Comparison of ENCODE assay signal across 23 cellular contexts in genomic region chr13:70585109-70585508, GRCh38.
"Had no signal": no experiment of that assay in that cellular context is flagged by ENCODE, and none has a peak within 500 bp of the region (broad histone marks: within the 10 kb centered on the region; RNA-seq: fewer than 3 reads in every experiment).

No MANE protein-coding gene starts in this region.

- ATAC-seq: left colon; naive thymus-derived CD4-positive, alpha-beta T cell; psoas muscle; sciatic nerve; stimulated activated naive B cell treated with anti-CD40 and anti-IgM and Interleukin-4, amounts not matched to agents 10 μg/mL and 1 μg/mL and 100 μg/mL, for 72 hours; stimulated activated naive CD8-positive, alpha-beta T cell treated with anti-CD3 and anti-CD28 coated beads, Interleukin-15, amount 100 ng/mL, for 72 hours; upper lobe of right lung had no signal

- H3K27ac Mint-ChIP-seq: endodermal cell; naive thymus-derived CD4-positive, alpha-beta T cell; nephron progenitor cell; stimulated activated naive B cell treated with anti-CD40 and anti-IgM and Interleukin-4, amounts not matched to agents 10 μg/mL and 1 μg/mL and 100 μg/mL, for 72 hours; stimulated activated naive CD8-positive, alpha-beta T cell treated with anti-CD3 and anti-CD28 coated beads, Interleukin-15, amount 100 ng/mL, for 72 hours had no signal

- H3K4me1 ChIP-seq: parathyroid adenoma, psoas muscle, spleen, testis, tibial nerve, upper lobe of right lung, vagina had no signal

- DNase-seq: effector CD4-positive, alpha-beta T cell; endodermal cell; erythroblast; foreskin melanocyte; head of caudate nucleus; left colon; mesendoderm; naive thymus-derived CD4-positive, alpha-beta T cell; nephron progenitor cell; psoas muscle; retina; spleen; stimulated activated CD4-positive, alpha-beta T cell treated with anti-CD3 and anti-CD28 coated beads, Interleukin-2, amount 100 ng/mL, for 24 hours; stimulated activated CD4-positive, alpha-beta T cell treated with anti-CD3 and anti-CD28 coated beads, Interleukin-4, amount 100 ng/mL, for 4 hours; stimulated activated naive B cell treated with anti-CD40 and anti-IgM and Interleukin-4, amounts not matched to agents 10 μg/mL and 1 μg/mL and 100 μg/mL, for 72 hours; stimulated activated naive CD8-positive, alpha-beta T cell treated with anti-CD3 and anti-CD28 coated beads, Interleukin-15, amount 100 ng/mL, for 72 hours; testis; upper lobe of right lung had no signal

- H3K36me3 ChIP-seq: spleen, tibial nerve, upper lobe of right lung, vagina had no signal

- H3K4me3 Mint-ChIP-seq: endodermal cell; naive thymus-derived CD4-positive, alpha-beta T cell; nephron progenitor cell; stimulated activated naive B cell treated with anti-CD40 and anti-IgM and Interleukin-4, amounts not matched to agents 10 μg/mL and 1 μg/mL and 100 μg/mL, for 72 hours; stimulated activated naive CD8-positive, alpha-beta T cell treated with anti-CD3 and anti-CD28 coated beads, Interleukin-15, amount 100 ng/mL, for 72 hours had no signal

- H3K4me3 ChIP-seq: hepatocyte, psoas muscle, spleen, testis, tibial nerve, upper lobe of right lung, vagina had no signal

- H3K27ac ChIP-seq: hepatocyte, parathyroid adenoma, psoas muscle, spleen, testis, tibial nerve, upper lobe of right lung, vagina had no signal

- H3K27me3 Mint-ChIP-seq: naive thymus-derived CD4-positive, alpha-beta T cell; stimulated activated naive B cell treated with anti-CD40 and anti-IgM and Interleukin-4, amounts not matched to agents 10 μg/mL and 1 μg/mL and 100 μg/mL, for 72 hours; stimulated activated naive CD8-positive, alpha-beta T cell treated with anti-CD3 and anti-CD28 coated beads, Interleukin-15, amount 100 ng/mL, for 72 hours had no signal

- H3K36me3 Mint-ChIP-seq: stimulated activated naive B cell treated with anti-CD40 and anti-IgM and Interleukin-4, amounts not matched to agents 10 μg/mL and 1 μg/mL and 100 μg/mL, for 72 hours had no signal

- H3K27me3 ChIP-seq: hepatocyte, spleen, testis, tibial nerve, upper lobe of right lung, vagina had no signal

- H3K9me3 ChIP-seq: psoas muscle, spleen, testis, tibial nerve, upper lobe of right lung, vagina had no signal

- H3K4me1 Mint-ChIP-seq: endodermal cell; naive thymus-derived CD4-positive, alpha-beta T cell; nephron progenitor cell; stimulated activated naive B cell treated with anti-CD40 and anti-IgM and Interleukin-4, amounts not matched to agents 10 μg/mL and 1 μg/mL and 100 μg/mL, for 72 hours; stimulated activated naive CD8-positive, alpha-beta T cell treated with anti-CD3 and anti-CD28 coated beads, Interleukin-15, amount 100 ng/mL, for 72 hours had no signal

- H3K9me3 Mint-ChIP-seq: endodermal cell, nephron progenitor cell had no signal
